In the genomic region with DNA sequence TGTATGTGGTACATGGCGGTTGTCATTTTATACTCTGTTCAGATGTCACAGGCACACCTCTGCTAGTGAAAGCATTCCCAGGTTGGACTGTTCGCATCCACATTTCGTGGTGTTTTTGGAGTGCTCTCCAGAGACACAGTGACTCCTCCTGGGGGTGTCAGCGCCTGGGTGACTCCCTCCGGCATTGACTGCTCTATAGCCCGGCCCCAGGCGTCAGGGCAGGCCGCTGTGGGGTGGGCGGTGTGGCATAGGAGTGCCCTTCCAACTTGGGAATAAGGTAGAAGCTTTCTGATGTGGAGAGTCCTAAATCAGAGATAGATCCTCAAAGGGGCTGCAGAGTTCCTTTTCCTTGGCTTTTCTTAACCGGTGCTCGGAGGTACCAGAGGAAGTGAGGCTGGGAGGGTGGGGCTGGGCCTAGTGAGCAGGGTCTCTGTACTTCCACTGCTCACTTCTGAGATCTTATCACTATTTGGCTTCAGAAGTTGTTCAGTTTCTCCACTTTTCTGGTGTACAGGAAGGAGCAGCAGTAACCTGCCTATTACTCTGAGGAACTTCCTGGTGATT, we compare ENCODE assay signal across 12 cellular contexts. TPM values are rescaled to one million over a fixed set of nuclear protein-coding genes. Genes with fewer than 3 reads are reported as not detected.
DNase-seq lines count a peak whose midpoint lies in the region; ATAC-seq, FAIRE-seq and TF ChIP-seq lines count a peak whose summit lies in the region.
"Had no signal": no experiment of that assay in that cellular context is flagged by ENCODE, and none has a peak within 500 bp of the region (broad histone marks: within the 10 kb centered on the region; RNA-seq: fewer than 3 reads in every experiment).

No MANE protein-coding gene starts in this region.

- no peaks in the 10 kb centered on the region for H3K9me3 Mint-ChIP-seq in natural killer cell

- H3K27ac ChIP-seq in heart left ventricle = peak overlapping the region in 11 of 12 donors; percentile 38 to 89 (median 84)
- peak overlapping the region; percentile 7 to 75 (median 64) for H3K27ac ChIP-seq in upper lobe of left lung

- WGBS in heart left ventricle, 4 donors = 64 to 77% (median 68%) methylated on average over 10 to 11 of the region's 11 CpGs
- WGBS in upper lobe of left lung, 2 donors = 61 to 65% methylated on average over 5 to 11 of the region's 11 CpGs

- no peak for TF ChIP-seq POLR2A in heart left ventricle (IDR thresholded peaks at IDR 0.05)
- TF ChIP-seq POLR2A in upper lobe of left lung (IDR thresholded peaks at IDR 0.05) = no peak
- no peak for TF ChIP-seq POLR2A in H54 (IDR thresholded peaks at IDR 0.05; ENCODE audit: low read depth, low read length)

- no peaks in the 10 kb centered on the region for H3K27me3 ChIP-seq in heart left ventricle
- no peaks in the 10 kb centered on the region for H3K27me3 ChIP-seq in upper lobe of left lung
- H3K27me3 ChIP-seq: tibial nerve had no signal

- H3K27ac Mint-ChIP-seq in natural killer cell = peak overlapping the region; percentile 38 to 39

- no peaks in the 10 kb centered on the region for H3K9me3 ChIP-seq in heart left ventricle
- H3K9me3 ChIP-seq in upper lobe of left lung = no peaks in the 10 kb centered on the region
- H3K9me3 ChIP-seq: tibial nerve had no signal

- H3K4me3 ChIP-seq in heart left ventricle (no peak overlapping the region), upper lobe of left lung (no peak overlapping the region)
- H3K4me3 ChIP-seq: tibial nerve had no signal

- intact Hi-C loops in heart left ventricle (cut with DNase I) = loop anchor here in 1 of 10 donors (2.0 kb wide), 1 partner anchor 32 kb away; a partner anchor contains a TSS
- intact Hi-C loops in cardiac septum (cut with DNase I) = no loop called here
- intact Hi-C loops in natural killer cell (cut with micrococcal nuclease) = no loop called here

- no peak for TF ChIP-seq EP300 in upper lobe of left lung (IDR thresholded peaks at IDR 0.05)

- H3K4me1 ChIP-seq in heart left ventricle (peaks cover 16 to 98% (median 85%) of the 10 kb centered on the region in 12 donors), upper lobe of left lung (peaks cover 35 to 61% (median 54%) of the 10 kb centered on the region in 4 donors)

- no peaks in the 10 kb centered on the region for H3K27me3 Mint-ChIP-seq in natural killer cell (ENCODE audit: low read depth in 2 of 2)

- TF ChIP-seq CTCF in heart left ventricle (IDR thresholded peaks at IDR 0.05) (no peak), natural killer cell (IDR thresholded peaks at IDR 0.05) (no peak), upper lobe of left lung (IDR thresholded peaks at IDR 0.05) (no peak)

- peaks cover 75 to 76% of the 10 kb centered on the region in 2 donors for H3K4me1 Mint-ChIP-seq in natural killer cell

- DNase-seq in heart left ventricle (no peak), cardiac septum (ENCODE audit: low spot score) (no peak), dermis blood vessel endothelial cell (peak; percentile 15), natural killer cell (no peak), upper lobe of left lung (peak in 1 of 2 donors; percentile 49), H54 (ENCODE audit: insufficient read length, low spot score) (no peak), SIG-M5 treated with dmso at 0.1 percent for 504 hours (lab: John Stamatoyannopoulos, UW; ENCODE audit: unreplicated experiment) (no peak)
- DNase-seq: foreskin fibroblast, left cardiac atrium, NCI-H446 treated with DMSO at 0.1 percent for 48 hours had no signal

- no peak for FAIRE-seq in H54 (lab: Jason Lieb, UNC)

- H3K36me3 ChIP-seq in heart left ventricle (no peaks in the 10 kb centered on the region), upper lobe of left lung (no peaks in the 10 kb centered on the region)
- H3K36me3 ChIP-seq: tibial nerve had no signal

- no peaks in the 10 kb centered on the region for H3K36me3 Mint-ChIP-seq in natural killer cell

- ATAC-seq in heart left ventricle (peak in 1 of 4 donors; percentile 3), natural killer cell (peak in 2 of 3 donors; percentile 10 to 20), upper lobe of left lung (ENCODE audit: low FRiP score in 2 of 2) (peak in 1 of 2 donors; percentile 35), HG03095 (IDR thresholded peaks at IDR 0.05; ENCODE audit: unreplicated experiment) (no peak)

- H3K4me3 Mint-ChIP-seq in natural killer cell = no peak overlapping the region

RNA-seq across cellular contexts. Expression of a gene that starts 32.3 kb away (rescaled TPM):
- total RNA-seq in heart left ventricle = 100 to 1,000 TPM in 1 of 9 donors, 10 to 100 TPM in 8; 39.7 to 106 (median 81.6) TPM
- 10 to 100 TPM; 26.4 to 38.6 TPM for polyA plus RNA-seq in heart left ventricle
- total RNA-seq in cardiac septum = 83.4 TPM
- total RNA-seq in dermis blood vessel endothelial cell = 99.4 and 124 TPM in 2 replicates
- total RNA-seq in natural killer cell = 10 to 100 TPM; 71.0 to 87.2 (median 74.3) TPM
- 10 to 100 TPM; 22.0 to 80.8 (median 52.5) TPM for total RNA-seq in upper lobe of left lung
